In genomic region chr19:58513213-58513693, GRCh38 we compare ENCODE assay signal across 8 cellular contexts. TPM values are rescaled to one million over a fixed set of nuclear protein-coding genes. Genes with fewer than 3 reads are reported as not detected.
DNase-seq lines count a peak whose midpoint lies in the region; ATAC-seq and TF ChIP-seq lines count a peak whose summit lies in the region.

No MANE protein-coding gene starts in this region.

- no peaks in the 10 kb centered on the region for H3K9me2 ChIP-seq in SK-N-SH

- DNase-seq in SK-N-SH = no peak
- no peak for DNase-seq in T-helper 17 cell
- DNase-seq in stimulated activated CD4-positive, alpha-beta T cell treated with anti-CD3 and anti-CD28 coated beads, Interleukin-15, amount 100 ng/mL, for 24 hours = no peak
- no peak for DNase-seq in NCI-H1694 (lab: John Stamatoyannopoulos, UW)

- peaks cover 46% of the 10 kb centered on the region for H3K79me2 ChIP-seq in SK-N-SH (ENCODE audit: insufficient read depth)

- H3K36me3 ChIP-seq in SK-N-SH (replicated peaks in 1 of 2; ENCODE audit: control insufficient read depth in 1 of 2, insufficient read depth in 2 of 2, low read length in 1 of 2) (peaks cover 9 to 28% of the 10 kb centered on the region in 2 experiments), iPS-18a (ENCODE audit: control insufficient read depth, low read depth, low read length) (no peaks in the 10 kb centered on the region), subcutaneous abdominal adipose tissue (ENCODE audit: control insufficient read depth in 5 of 5, insufficient read depth in 5 of 5, low read length in 5 of 5) (peaks cover 0 to 25% (median 20%) of the 10 kb centered on the region in 5 donors)

- H3K4me3 ChIP-seq in SK-N-SH (ENCODE audit: low read depth in 2 of 2, low read length in 1 of 2) (no peak overlapping the region), iPS-18a (ENCODE audit: low read length) (no peak overlapping the region), subcutaneous abdominal adipose tissue (ENCODE audit: low read depth in 1 of 5, low read length in 5 of 5) (no peak overlapping the region)

- peak overlapping the region; percentile 60 for H3K27ac Mint-ChIP-seq in T-helper 17 cell

- H3K27ac ChIP-seq in SK-N-SH (ENCODE audit: low read depth in 2 of 2, low read length in 1 of 2) (peak overlapping the region in 1 of 2 experiments; percentile 41; a peak in 2 of 4 replicates), iPS-18a (ENCODE audit: low read length) (no peak overlapping the region), subcutaneous abdominal adipose tissue (ENCODE audit: low read depth, low read length) (no peak overlapping the region)

- no peaks in the 10 kb centered on the region; the same call in 1 of the 2 replicates for H4K20me1 ChIP-seq in SK-N-SH (ENCODE audit: insufficient read depth)

- no peak for TF ChIP-seq RAD21 in SK-N-SH (IDR thresholded peaks at IDR 0.05; ENCODE audit: low read length)

- peaks cover 18% of the 10 kb centered on the region for H3K4me1 Mint-ChIP-seq in T-helper 17 cell

- H3K4me3 Mint-ChIP-seq in T-helper 17 cell = peak overlapping the region; percentile 84

- ATAC-seq in SK-N-SH treated with all-trans-retinoic acid at 6 μM for 48 hours (no peak), T-helper 17 cell (no peak), GM18868 (IDR thresholded peaks at IDR 0.05; ENCODE audit: unreplicated experiment) (no peak)

- H3K4me2 ChIP-seq in SK-N-SH = no peak overlapping the region

- no peaks in the 10 kb centered on the region for H3K9me3 ChIP-seq in SK-N-SH
- no peaks in the 10 kb centered on the region for H3K9me3 ChIP-seq in T-helper 17 cell (ENCODE audit: control insufficient read depth, low read length, poor library complexity, severe bottlenecking)
- H3K9me3 ChIP-seq in iPS-18a (ENCODE audit: control insufficient read depth, low read depth, low read length) = no peaks in the 10 kb centered on the region
- no peaks in the 10 kb centered on the region for H3K9me3 ChIP-seq in subcutaneous abdominal adipose tissue (ENCODE audit: control insufficient read depth in 5 of 5, low read length in 5 of 5)

- no peaks in the 10 kb centered on the region for H3K27me3 ChIP-seq in SK-N-SH (ENCODE audit: insufficient read depth)
- no peaks in the 10 kb centered on the region for H3K27me3 ChIP-seq in iPS-18a (ENCODE audit: control insufficient read depth, insufficient read depth, low read length)
- H3K27me3 ChIP-seq in subcutaneous abdominal adipose tissue (ENCODE audit: control insufficient read depth in 5 of 5, insufficient read depth in 4 of 5, low read length in 5 of 5) = no peaks in the 10 kb centered on the region

- CTCF ChIA-PET in SK-N-SH (lab: Yijun Ruan, JAX) = interaction anchor here (0.7 to 2.4 kb wide), 8 partner anchors 10 to 1150 kb away, joined by 3 to 23 read pairs (median 4); partner anchors contain the start of genes CHMP2A, TRAPPC2B, TRIM28 and ZNF547

- TF ChIP-seq CTCF in SK-N-SH (IDR thresholded peaks at IDR 0.05) = no peak

- H3K9ac ChIP-seq in SK-N-SH (peak overlapping the region; percentile 32; the same call in 1 of the 2 replicates), iPS-18a (ENCODE audit: low read length) (peak overlapping the region; percentile 26), subcutaneous abdominal adipose tissue (ENCODE audit: low read length in 5 of 5) (peak overlapping the region in 3 of 5 donors; percentile 12 to 76 (median 15))

- peaks cover 0 to 28% of the 10 kb centered on the region in 2 experiments; a peak in 1 of 4 replicates for H3K4me1 ChIP-seq in SK-N-SH (ENCODE audit: control insufficient read depth in 1 of 2, insufficient read depth in 2 of 2, low read depth in 1 of 2, low read length in 1 of 2)
- peaks cover 17% of the 10 kb centered on the region for H3K4me1 ChIP-seq in iPS-18a (ENCODE audit: control insufficient read depth, low read depth, low read length)
- peaks cover 5 to 39% (median 31%) of the 10 kb centered on the region in 5 donors for H3K4me1 ChIP-seq in subcutaneous abdominal adipose tissue (ENCODE audit: control insufficient read depth in 5 of 5, insufficient read depth in 5 of 5, low read length in 5 of 5)

- peaks cover 4% of the 10 kb centered on the region for H3F3A ChIP-seq in SK-N-SH (replicated peaks; ENCODE audit: insufficient read depth)

- no peak overlapping the region for H2AFZ ChIP-seq in SK-N-SH (ENCODE audit: low read depth)

- 90% methylated on average over 8 of the region's 10 CpGs for WGBS in SK-N-SH (ENCODE audit: low lambda C conversion rate)

- H3K36me3 Mint-ChIP-seq in T-helper 17 cell (ENCODE audit: low read depth) = no peaks in the 10 kb centered on the region

- POLR2A ChIA-PET in SK-N-SH (lab: Yijun Ruan, JAX) = interaction anchor here (1.2 to 1.9 kb wide), 4 partner anchors 30 to 46 kb away, joined by 3 to 10 read pairs (median 5); partner anchors contain the start of genes CHMP2A and TRIM28

- H3K27me3 Mint-ChIP-seq in T-helper 17 cell = no peaks in the 10 kb centered on the region

- no peak for TF ChIP-seq EP300 in SK-N-SH (IDR thresholded peaks at IDR 0.05; ENCODE audit: borderline replicate concordance in 1 of 2, low read depth in 1 of 2, low read length in 1 of 2)

TF ChIP-seq in SK-N-SH, 30 proteins besides CTCF, POLR2A, EP300 and RAD21:
- peak; percentile 26; the same call in 1 of the 2 replicates for TF ChIP-seq POLR2AphosphoS5 (IDR thresholded peaks at IDR 0.05; ENCODE audit: low read depth, low read length)
- TF ChIP-seq NFIC (IDR thresholded peaks at IDR 0.05; ENCODE audit: borderline replicate concordance) = no peak

TF ChIP-seq in SK-N-SH treated with all-trans-retinoic acid at 6 μM for 48 hours, 23 proteins besides CTCF, POLR2A, EP300 and RAD21:
- TF ChIP-seq SNAI2 (CRISPR knock-in tag; IDR thresholded peaks at IDR 0.05) (no peak), ZFP3 (CRISPR knock-in tag; IDR thresholded peaks at IDR 0.05) (no peak), ZC3H10 (CRISPR knock-in tag; IDR thresholded peaks at IDR 0.05) (no peak), CSDC2 (CRISPR knock-in tag; IDR thresholded peaks at IDR 0.05) (no peak), RARB (CRISPR knock-in tag; IDR thresholded peaks at IDR 0.05) (no peak), TSHZ2 (CRISPR knock-in tag; IDR thresholded peaks at IDR 0.05) (no peak), ISL1 (CRISPR knock-in tag; IDR thresholded peaks at IDR 0.05) (no peak)

RNA-seq across cellular contexts. Expression of gene SLC27A5, which starts 1.5 kb away (rescaled TPM):
- polyA plus RNA-seq in SK-N-SH (2012; rRNA removed) = 50.5 and 57.3 TPM in 2 replicates
- 29.2 and 41.8 TPM in 2 replicates for polyA plus RNA-seq in SK-N-SH (2012; cell fraction: cytosol; rRNA removed)
- 24.0 and 40.3 TPM in 2 replicates for polyA plus RNA-seq in SK-N-SH (2012; cell fraction: nucleus; rRNA removed)
- total RNA-seq in T-helper 17 cell = 1 to 10 TPM; 6.6 to 7.7 TPM

RNA-seq across cellular contexts. Expression of gene ZBTB45, which starts 6.4 kb away (rescaled TPM):
- 7.9 and 11.3 TPM in 2 replicates for polyA plus RNA-seq in SK-N-SH (2012; rRNA removed)
- 4.4 and 6.0 TPM in 2 replicates for polyA plus RNA-seq in SK-N-SH (2012; cell fraction: cytosol; rRNA removed)
- polyA plus RNA-seq in SK-N-SH (2012; cell fraction: nucleus; rRNA removed) = 21.0 and 30.6 TPM in 2 replicates
- total RNA-seq in T-helper 17 cell = 1 to 10 TPM; 7.0 to 8.2 TPM

RNA-seq across cellular contexts. Expression of gene TRIM28, which starts 30.6 kb away (rescaled TPM):
- polyA plus RNA-seq in SK-N-SH (2012; rRNA removed) = 321 and 594 TPM in 2 replicates
- 191 and 231 TPM in 2 replicates for polyA plus RNA-seq in SK-N-SH (2012; cell fraction: cytosol; rRNA removed)
- 1,222 and 1,964 TPM in 2 replicates for polyA plus RNA-seq in SK-N-SH (2012; cell fraction: nucleus; rRNA removed)
- 100 to 1,000 TPM; 427 to 525 TPM for total RNA-seq in T-helper 17 cell

RNA-seq across cellular contexts. Expression of gene ZNF446, which starts 37.1 kb away (rescaled TPM):
- polyA plus RNA-seq in SK-N-SH (2012; rRNA removed) = 6.9 and 7.0 TPM in 2 replicates
- polyA plus RNA-seq in SK-N-SH (2012; cell fraction: cytosol; rRNA removed) = 2.3 and 4.2 TPM in 2 replicates
- 22.6 and 27.0 TPM in 2 replicates for polyA plus RNA-seq in SK-N-SH (2012; cell fraction: nucleus; rRNA removed)
- 10 to 100 TPM; 13.9 to 17.3 TPM for total RNA-seq in T-helper 17 cell

RNA-seq across cellular contexts. Expression of gene CHMP2A, which starts 41.7 kb away (rescaled TPM):
- polyA plus RNA-seq in SK-N-SH (2012; rRNA removed) = 308 and 381 TPM in 2 replicates
- 350 and 388 TPM in 2 replicates for polyA plus RNA-seq in SK-N-SH (2012; cell fraction: cytosol; rRNA removed)
- 218 and 251 TPM in 2 replicates for polyA plus RNA-seq in SK-N-SH (2012; cell fraction: nucleus; rRNA removed)
- 10 to 100 TPM; 74.8 to 88.8 TPM for total RNA-seq in T-helper 17 cell
